In the genomic region with DNA sequence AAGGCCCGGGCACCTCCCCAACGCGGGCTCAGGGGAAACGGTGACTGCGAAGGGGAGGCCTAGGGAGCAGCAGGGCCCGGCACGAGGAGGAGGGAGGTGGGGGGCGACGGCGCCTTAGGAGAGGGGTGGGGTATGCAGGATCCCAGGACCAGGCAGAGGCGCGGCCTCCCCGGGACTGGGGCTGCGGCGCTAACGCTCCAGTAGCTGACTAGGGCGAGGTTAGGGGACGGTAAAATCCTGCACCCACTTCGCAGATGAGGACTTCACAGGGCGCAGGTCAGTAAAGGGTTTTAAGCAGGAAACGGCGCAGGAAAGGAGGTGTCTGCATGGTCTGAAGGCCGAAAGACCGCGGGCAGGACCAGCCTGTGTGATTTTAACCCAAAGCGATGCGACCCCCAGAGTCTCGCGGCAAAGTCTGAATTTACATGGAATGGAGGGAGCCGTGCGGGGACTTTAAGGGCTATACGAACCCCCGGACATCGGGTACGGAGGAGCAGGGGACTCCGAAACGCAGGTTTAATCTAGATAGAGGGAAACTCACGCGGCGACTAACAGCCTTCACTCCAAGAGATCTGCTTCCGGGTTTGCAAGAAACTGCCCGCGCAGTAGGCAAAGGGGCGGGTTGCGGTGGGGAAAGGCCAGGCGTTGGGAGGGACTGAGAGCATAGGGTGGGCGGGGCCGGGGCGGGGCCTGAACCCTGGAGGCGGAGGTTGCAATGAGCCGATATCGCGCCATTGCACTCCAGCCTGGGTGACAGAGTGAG, we compare ENCODE assay signal across 8 cellular contexts. TPM values are rescaled to one million over a fixed set of nuclear protein-coding genes. Genes with fewer than 3 reads are reported as not detected.
DNase-seq lines count a peak whose midpoint lies in the region; FAIRE-seq and TF ChIP-seq lines count a peak whose summit lies in the region.

TSS of gene ZNF665 (minus strand) at position 588 of the 763 bp plus-strand sequence. CDS start 10,460 bp downstream, outside the sequence.

- peaks cover 30% of the 10 kb centered on the region for H3K9me3 Mint-ChIP-seq in neural progenitor cell

- H3K9ac ChIP-seq in neural progenitor cell, result peak within 1 kb of the TSS; percentile 7

- no peak for FAIRE-seq in frontal cortex (lab: Jason Lieb, UNC)

- DNase-seq in CD1c-positive myeloid dendritic cell (ENCODE audit: extremely low spot score) (peak; percentile 92), HFF-Myc (ENCODE audit: extremely low read depth, low read depth) (no peak), RPMI7951 (ENCODE audit: low read depth) (peak; percentile 86), frontal cortex (ENCODE audit: low spot score in 2 of 2) (peak; percentile 73 to 84), neural progenitor cell (ENCODE audit: low spot score) (peak; percentile 90), glomerular visceral epithelial cell (ENCODE audit: extremely low spot score) (no peak)
- peak; percentile 35 to 59 (median 48) for DNase-seq in activated naive CD4-positive, alpha-beta T cell (lab: John Stamatoyannopoulos, UW)
- DNase-seq in stimulated activated naive CD4-positive, alpha-beta T cell treated with Interleukin-2 at 50 U/mL for 16 hours (lab: John Stamatoyannopoulos, UW), result peak; percentile 79

- H3F3A ChIP-seq in neural progenitor cell (ENCODE audit: low read depth), result peaks cover 16% of the 10 kb centered on the region

- H4K20me1 ChIP-seq in neural progenitor cell (ENCODE audit: low read depth), result no peaks in the 10 kb centered on the region

- H3K36me3 ChIP-seq in neural progenitor cell, result no peaks in the 10 kb centered on the region

- no peaks in the 10 kb centered on the region for H3K79me2 ChIP-seq in neural progenitor cell (ENCODE audit: low read depth)

- no peak for TF ChIP-seq CTCF in HFF-Myc (IDR thresholded peaks at IDR 0.05; ENCODE audit: low read depth, low read length, missing control alignments)
- no peak for TF ChIP-seq CTCF in neural progenitor cell (IDR thresholded peaks at IDR 0.05)

- peak within 1 kb of the TSS; percentile 93 for H3K4me3 Mint-ChIP-seq in neural progenitor cell

- no peaks in the 10 kb centered on the region for H3K9me3 ChIP-seq in neural progenitor cell (ENCODE audit: low read depth)

- H3K27ac ChIP-seq in neural progenitor cell, result no peak within 1 kb of the TSS

- peaks cover 13% of the 10 kb centered on the region for H3K36me3 Mint-ChIP-seq in neural progenitor cell

- peak within 1 kb of the TSS; percentile 83 for H2AFZ ChIP-seq in neural progenitor cell (replicated peaks)

- H3K4me3 ChIP-seq in HFF-Myc (replicated peaks; ENCODE audit: low read depth, low read length) (peak within 1 kb of the TSS; percentile 23), neural progenitor cell (peak within 1 kb of the TSS; percentile 66)

- no peak within 1 kb of the TSS for H3K27ac Mint-ChIP-seq in neural progenitor cell

- H3K4me1 Mint-ChIP-seq in neural progenitor cell, result peaks cover 6% of the 10 kb centered on the region

- peaks cover 4% of the 10 kb centered on the region for H3K27me3 Mint-ChIP-seq in neural progenitor cell (ENCODE audit: insufficient read depth, low read depth)

- peak within 1 kb of the TSS; percentile 71 for H3K4me2 ChIP-seq in neural progenitor cell

- peaks cover 3% of the 10 kb centered on the region for H3K4me1 ChIP-seq in neural progenitor cell

- H3K27me3 ChIP-seq in neural progenitor cell, result no peaks in the 10 kb centered on the region

RNA-seq across cellular contexts. Expression of gene ZNF665, which starts in this region (rescaled TPM):
- total RNA-seq in RPMI7951 (2014; rRNA removed; shearing (Covaris generic)), result 2.5 and 3.6 TPM in 2 replicates
- total RNA-seq in frontal cortex (6.1 TPM), neural progenitor cell (ENCODE audit: low replicate concordance) (7.3 and 9.4 TPM in 2 replicates)

Comparison
In these comparisons a context has a peak if more than half of its experiments do, and no peak if none do; other contexts are left out.
1. DNase-seq: peak in CD1c-positive myeloid dendritic cell (single experiment), RPMI7951 (single experiment), activated naive CD4-positive, alpha-beta T cell (4 of 4), frontal cortex (2 of 2), neural progenitor cell (single experiment) and stimulated activated naive CD4-positive, alpha-beta T cell treated with Interleukin-2 at 50 U/mL for 16 hours (single experiment); none in HFF-Myc (single experiment) and glomerular visceral epithelial cell (single experiment).